In the genomic region with DNA sequence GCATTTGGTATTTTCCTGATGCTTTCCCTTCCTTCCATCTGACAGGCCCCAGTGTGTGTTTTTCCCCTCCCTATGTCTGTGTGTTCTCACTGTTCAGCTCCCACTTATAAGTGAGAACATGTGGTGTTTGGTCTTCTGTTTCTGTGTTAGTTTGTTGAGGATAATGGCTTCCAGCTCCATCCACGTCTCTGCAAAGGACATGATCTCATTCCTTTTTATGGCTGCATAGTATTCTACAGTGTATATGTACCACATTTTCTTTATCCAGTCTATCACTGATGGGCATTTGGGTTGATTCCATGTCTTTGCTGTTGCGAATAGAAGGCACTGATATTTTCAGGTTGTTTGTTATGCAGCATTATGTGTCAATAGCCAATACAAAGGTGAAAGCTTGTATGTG, we compare ENCODE assay signal across 6 cellular contexts. TPM values are rescaled to one million over a fixed set of nuclear protein-coding genes. Genes with fewer than 3 reads are reported as not detected.
"Had no signal": no experiment of that assay in that cellular context is flagged by ENCODE, and none has a peak within 500 bp of the region (broad histone marks: within the 10 kb centered on the region; RNA-seq: fewer than 3 reads in every experiment).

No MANE protein-coding gene starts in this region.

RNA-seq across cellular contexts. Expression of a gene that starts 42.3 kb away (rescaled TPM):
- total RNA-seq: GM23338, H1, H4, H7, H9, HFFc6 had no signal
